In the genomic region with DNA sequence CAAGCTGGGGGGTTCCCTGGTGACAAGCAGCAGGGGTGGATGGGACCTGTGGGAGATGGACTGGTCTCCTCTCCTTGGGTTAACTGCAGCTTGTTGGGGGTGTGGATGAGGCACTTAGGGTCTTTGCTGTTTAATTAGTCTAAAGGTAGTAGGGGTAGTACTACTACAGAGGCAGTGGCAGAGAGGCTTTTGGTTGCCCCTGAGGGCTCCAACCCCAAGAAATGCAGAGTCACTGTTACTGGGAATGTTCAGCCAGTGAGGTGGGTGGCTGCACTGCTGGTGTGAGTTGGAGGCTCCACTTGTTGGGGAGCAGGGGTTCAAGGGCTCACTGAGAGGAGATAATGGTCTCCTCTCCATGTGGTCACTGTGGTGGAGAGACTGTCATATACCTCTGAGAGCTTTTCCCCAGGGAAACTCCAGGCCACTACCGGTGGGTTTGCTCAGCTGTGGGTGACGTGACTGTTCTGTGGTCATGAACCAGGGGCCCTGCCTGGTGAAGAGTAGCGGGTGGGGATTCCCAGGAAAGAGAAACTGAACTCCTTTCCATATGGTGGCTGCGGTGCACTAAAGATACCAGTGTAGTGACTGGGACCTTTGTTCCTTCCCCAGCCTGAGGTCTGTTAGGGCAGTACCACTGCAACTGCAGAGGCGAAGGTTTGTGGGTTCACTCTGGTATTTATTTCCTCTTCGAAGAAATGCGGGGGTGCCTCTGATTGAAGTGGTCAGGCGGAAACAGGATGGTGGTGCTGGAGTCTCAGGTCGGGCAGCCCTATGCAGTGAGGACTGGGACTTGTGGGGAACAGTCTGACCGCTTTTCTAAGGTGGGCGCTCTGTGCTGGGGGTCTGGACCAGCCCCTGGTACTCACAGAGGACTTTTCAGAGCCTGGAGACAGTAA, we compare ENCODE assay signal across 10 cellular contexts.
DNase-seq lines count a peak whose midpoint lies in the region; ATAC-seq and TF ChIP-seq lines count a peak whose summit lies in the region.
"Had no signal": no experiment of that assay in that cellular context is flagged by ENCODE, and none has a peak within 500 bp of the region (broad histone marks: within the 10 kb centered on the region; RNA-seq: fewer than 3 reads in every experiment).

No MANE protein-coding gene starts in this region.

- H3K4me1 Mint-ChIP-seq in stimulated activated naive CD8-positive, alpha-beta T cell treated with anti-CD3 and anti-CD28 coated beads, Interleukin-15, amount 100 ng/mL, for 72 hours: peaks cover 89% of the 10 kb centered on the region

- no peaks in the 10 kb centered on the region for H3K27me3 Mint-ChIP-seq in stimulated activated naive CD8-positive, alpha-beta T cell treated with anti-CD3 and anti-CD28 coated beads, Interleukin-15, amount 100 ng/mL, for 72 hours

- H3K4me3 ChIP-seq in kidney epithelial cell (ENCODE audit: low read depth, low read length): no peak overlapping the region
- H3K4me3 ChIP-seq: lung had no signal

- peak; percentile 67 for DNase-seq in activated CD4-positive, alpha-beta T cell treated with anti-CD3 and anti-CD28 coated beads for 1 hour
- DNase-seq in kidney epithelial cell (ENCODE audit: low read depth) (peak; percentile 62), NCI-H524 (lab: John Stamatoyannopoulos, UW) (no peak), SHP77 (lab: John Stamatoyannopoulos, UW) (no peak), omental fat pad (ENCODE audit: low spot score) (no peak)
- peak; percentile 90 to 97 for DNase-seq in stimulated activated naive CD8-positive, alpha-beta T cell treated with anti-CD3 and anti-CD28 coated beads, Interleukin-15, amount 100 ng/mL, for 72 hours

- TF ChIP-seq CTCF in kidney epithelial cell (IDR thresholded peaks at IDR 0.05; ENCODE audit: insufficient read depth, low read length, poor library complexity, severe bottlenecking): no peak
- TF ChIP-seq CTCF in omental fat pad (IDR thresholded peaks at IDR 0.05): no peak

- TF ChIP-seq POLR2A in GM19099 (IDR thresholded peaks at IDR 0.05; ENCODE audit: extremely low read depth, insufficient read length, low read depth): peak; percentile 56

- peak overlapping the region; percentile 89 to 95 for H3K27ac Mint-ChIP-seq in stimulated activated naive CD8-positive, alpha-beta T cell treated with anti-CD3 and anti-CD28 coated beads, Interleukin-15, amount 100 ng/mL, for 72 hours

- H3K9me3 Mint-ChIP-seq in stimulated activated naive CD8-positive, alpha-beta T cell treated with anti-CD3 and anti-CD28 coated beads, Interleukin-15, amount 100 ng/mL, for 72 hours: peaks cover 19 to 21% of the 10 kb centered on the region in 2 donors

- peak; percentile 73 for ATAC-seq in HG03139 (IDR thresholded peaks at IDR 0.05; ENCODE audit: unreplicated experiment)
- peak; percentile 94 for ATAC-seq in stimulated activated naive CD8-positive, alpha-beta T cell treated with anti-CD3 and anti-CD28 coated beads, Interleukin-15, amount 100 ng/mL, for 72 hours
- no peak for ATAC-seq in omental fat pad (ENCODE audit: low FRiP score)
- ATAC-seq: Panc1 had no signal

- H3K27me3 ChIP-seq in kidney epithelial cell (ENCODE audit: control insufficient read depth, insufficient read depth, low read length): no peaks in the 10 kb centered on the region

- H3K4me3 Mint-ChIP-seq in stimulated activated naive CD8-positive, alpha-beta T cell treated with anti-CD3 and anti-CD28 coated beads, Interleukin-15, amount 100 ng/mL, for 72 hours: peak overlapping the region; percentile 69 to 75

- H3K36me3 ChIP-seq in kidney epithelial cell (ENCODE audit: control insufficient read depth, insufficient read depth, low read length): no peaks in the 10 kb centered on the region

Comparison
In these comparisons a context has a peak if more than half of its experiments do, and no peak if none do; other contexts are left out.
1. DNase-seq: peak in activated CD4-positive, alpha-beta T cell treated with anti-CD3 and anti-CD28 coated beads for 1 hour (single experiment), kidney epithelial cell (single experiment) and stimulated activated naive CD8-positive, alpha-beta T cell treated with anti-CD3 and anti-CD28 coated beads, Interleukin-15, amount 100 ng/mL, for 72 hours (2 of 2); none in NCI-H524 (0 of 2), SHP77 (0 of 2) and omental fat pad (single experiment).